1 cellular context compared by ENCODE assay signal in genomic region chr5:14365831-14366435, GRCh38.
TF ChIP-seq lines count a peak whose summit lies in the region.

No MANE protein-coding gene starts in this region.

TF ChIP-seq in GM23338, 12 proteins besides CTCF, POLR2A, EP300 and RAD21:
- TF ChIP-seq, protein P1, sequence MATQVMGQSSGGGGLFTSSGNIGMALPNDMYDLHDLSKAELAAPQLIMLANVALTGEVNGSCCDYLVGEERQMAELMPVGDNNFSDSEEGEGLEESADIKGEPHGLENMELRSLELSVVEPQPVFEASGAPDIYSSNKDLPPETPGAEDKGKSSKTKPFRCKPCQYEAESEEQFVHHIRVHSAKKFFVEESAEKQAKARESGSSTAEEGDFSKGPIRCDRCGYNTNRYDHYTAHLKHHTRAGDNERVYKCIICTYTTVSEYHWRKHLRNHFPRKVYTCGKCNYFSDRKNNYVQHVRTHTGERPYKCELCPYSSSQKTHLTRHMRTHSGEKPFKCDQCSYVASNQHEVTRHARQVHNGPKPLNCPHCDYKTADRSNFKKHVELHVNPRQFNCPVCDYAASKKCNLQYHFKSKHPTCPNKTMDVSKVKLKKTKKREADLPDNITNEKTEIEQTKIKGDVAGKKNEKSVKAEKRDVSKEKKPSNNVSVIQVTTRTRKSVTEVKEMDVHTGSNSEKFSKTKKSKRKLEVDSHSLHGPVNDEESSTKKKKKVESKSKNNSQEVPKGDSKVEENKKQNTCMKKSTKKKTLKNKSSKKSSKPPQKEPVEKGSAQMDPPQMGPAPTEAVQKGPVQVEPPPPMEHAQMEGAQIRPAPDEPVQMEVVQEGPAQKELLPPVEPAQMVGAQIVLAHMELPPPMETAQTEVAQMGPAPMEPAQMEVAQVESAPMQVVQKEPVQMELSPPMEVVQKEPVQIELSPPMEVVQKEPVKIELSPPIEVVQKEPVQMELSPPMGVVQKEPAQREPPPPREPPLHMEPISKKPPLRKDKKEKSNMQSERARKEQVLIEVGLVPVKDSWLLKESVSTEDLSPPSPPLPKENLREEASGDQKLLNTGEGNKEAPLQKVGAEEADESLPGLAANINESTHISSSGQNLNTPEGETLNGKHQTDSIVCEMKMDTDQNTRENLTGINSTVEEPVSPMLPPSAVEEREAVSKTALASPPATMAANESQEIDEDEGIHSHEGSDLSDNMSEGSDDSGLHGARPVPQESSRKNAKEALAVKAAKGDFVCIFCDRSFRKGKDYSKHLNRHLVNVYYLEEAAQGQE (IDR thresholded peaks at IDR 0.05; ENCODE audit: unreplicated experiment): no peak
- no peak for TF ChIP-seq EZH2 (IDR thresholded peaks at IDR 0.05; ENCODE audit: low read depth, unreplicated experiment)
- no peak for TF ChIP-seq STAT1 (IDR thresholded peaks at IDR 0.05; ENCODE audit: unreplicated experiment)
- TF ChIP-seq JUNB (IDR thresholded peaks at IDR 0.05; ENCODE audit: unreplicated experiment): no peak
- no peak for TF ChIP-seq ZNF331 (CRISPR knock-in tag; IDR thresholded peaks at IDR 0.05; ENCODE audit: low read depth)
- no peak for TF ChIP-seq EZH2phosphoT487 (IDR thresholded peaks at IDR 0.05; ENCODE audit: unreplicated experiment)
- TF ChIP-seq ZNF462 (CRISPR knock-in tag; IDR thresholded peaks at IDR 0.05): no peak
- no peak for TF ChIP-seq POLR2AphosphoS5 (IDR thresholded peaks at IDR 0.05; ENCODE audit: low read depth)
- TF ChIP-seq NANOG (IDR thresholded peaks at IDR 0.05; ENCODE audit: borderline replicate concordance): no peak
- TF ChIP-seq CREB1 (CRISPR knock-in tag; IDR thresholded peaks at IDR 0.05; ENCODE audit: low read depth): no peak
- TF ChIP-seq ETS1 (IDR thresholded peaks at IDR 0.05): no peak
- TF ChIP-seq ZNF114 (CRISPR knock-in tag; IDR thresholded peaks at IDR 0.05): no peak
